In genomic region chr22:46374663-46375474, GRCh38 we compare ENCODE assay signal across 16 cellular contexts. TPM values are rescaled to one million over a fixed set of nuclear protein-coding genes. Genes with fewer than 3 reads are reported as not detected.
A peak's percentile ranks its signal among the peaks of the same experiment; 100 is the strongest.
DNase-seq lines count a peak whose midpoint lies in the region; ATAC-seq and TF ChIP-seq lines count a peak whose summit lies in the region.
"Had no signal": no experiment of that assay in that cellular context is flagged by ENCODE, and none has a peak within 500 bp of the region (broad histone marks: within the 10 kb centered on the region; RNA-seq: fewer than 3 reads in every experiment).

No MANE protein-coding gene starts in this region.

- H3K36me3 ChIP-seq in upper lobe of left lung = peaks cover 0 to 6% (median 0%) of the 10 kb centered on the region in 4 donors

- TF ChIP-seq EP300 in upper lobe of left lung (IDR thresholded peaks at IDR 0.05) = no peak

- no peak overlapping the region for H3K4me3 ChIP-seq in upper lobe of left lung
- H3K4me3 ChIP-seq: HAP-1 had no signal

- H3K9me3 ChIP-seq in upper lobe of left lung = peaks cover 0 to 6% (median 3%) of the 10 kb centered on the region in 4 donors
- H3K9me3 ChIP-seq: HAP-1, SK-N-SH had no signal

- peaks cover 5% of the 10 kb centered on the region for H3K36me3 Mint-ChIP-seq in central memory CD8-positive, alpha-beta T cell (ENCODE audit: insufficient read depth)

- H3K4me1 Mint-ChIP-seq in central memory CD8-positive, alpha-beta T cell = peaks cover 49% of the 10 kb centered on the region

- peak overlapping the region; percentile 65 for H3K4me3 Mint-ChIP-seq in central memory CD8-positive, alpha-beta T cell
- H3K4me3 Mint-ChIP-seq: activated CD4-positive, alpha-beta memory T cell treated with anti-CD3 and anti-CD28 coated beads, Interleukin-2, amount 10 ng/mL, durations not matched to agents 7 days and 5 days had no signal

- H3K27me3 Mint-ChIP-seq in central memory CD8-positive, alpha-beta T cell = no peaks in the 10 kb centered on the region

- peak in 1 of 4 donors; percentile 50 for TF ChIP-seq POLR2A in upper lobe of left lung (IDR thresholded peaks at IDR 0.05)

- no peak for ATAC-seq in central memory CD8-positive, alpha-beta T cell (replicated peaks; ENCODE audit: extremely low read depth, poor library complexity, severe bottlenecking)
- ATAC-seq in upper lobe of left lung (ENCODE audit: low FRiP score in 2 of 2) = peak; percentile 47 to 63
- ATAC-seq in GM21515 (IDR thresholded peaks at IDR 0.05; ENCODE audit: unreplicated experiment) = no peak
- ATAC-seq in GM21367 (IDR thresholded peaks at IDR 0.05; ENCODE audit: unreplicated experiment) = no peak
- no peak for ATAC-seq in HG03520 (IDR thresholded peaks at IDR 0.05; ENCODE audit: unreplicated experiment)

- peak overlapping the region in 3 of 4 donors; percentile 18 to 73 (median 48) for H3K27ac ChIP-seq in upper lobe of left lung

- no peaks in the 10 kb centered on the region for H3K27me3 ChIP-seq in upper lobe of left lung

- peak overlapping the region; percentile 77 for H3K27ac Mint-ChIP-seq in central memory CD8-positive, alpha-beta T cell (ENCODE audit: low read depth)
- H3K27ac Mint-ChIP-seq: activated CD4-positive, alpha-beta memory T cell treated with anti-CD3 and anti-CD28 coated beads, Interleukin-2, amount 10 ng/mL, durations not matched to agents 7 days and 5 days; activated T-cell treated with anti-CD3 and anti-CD28 coated beads, Interleukin-2, amount 50 U/mL, for 72 hours had no signal

- no peak for TF ChIP-seq CTCF in upper lobe of left lung (IDR thresholded peaks at IDR 0.05)

- H3K4me1 ChIP-seq in upper lobe of left lung = peaks cover 11 to 48% (median 24%) of the 10 kb centered on the region in 4 donors

- DNase-seq in DMS53 (lab: John Stamatoyannopoulos, UW) (peak; percentile 94), mucosa of gallbladder (ENCODE audit: low spot score) (peak; percentile 85), upper lobe of left lung (peak in 1 of 2 donors; percentile 89)
- no peak for DNase-seq in central memory CD8-positive, alpha-beta T cell (ENCODE audit: low spot score in 2 of 2)
- DNase-seq: activated CD4-positive, alpha-beta memory T cell treated with anti-CD3 and anti-CD28 coated beads, Interleukin-2, amount 10 ng/mL, durations not matched to agents 7 days and 5 days; activated T-cell treated with anti-CD3 and anti-CD28 coated beads, Interleukin-2, amount 50 U/mL, for 72 hours; cerebellar nuclear complex; head of caudate nucleus; islet precursor cell; NCI-H526; posterior cingulate gyrus; SK-N-SH had no signal

- peaks cover 5% of the 10 kb centered on the region for H3K9me3 Mint-ChIP-seq in central memory CD8-positive, alpha-beta T cell

- WGBS in upper lobe of left lung, 2 donors = 77 to 78% methylated on average over 21 to 38 of the region's 38 CpGs

RNA-seq across cellular contexts. Expression of gene TRMU, which starts 39.4 kb away (rescaled TPM):
- total RNA-seq in mucosa of gallbladder (43.5 TPM), upper lobe of left lung (10 to 100 TPM; 30.7 to 77.5 (median 35.8) TPM)

Comparison
In these comparisons a context has a peak if more than half of its experiments do, and no peak if none do; other contexts are left out.
1. DNase-seq: peak in DMS53 (single experiment) and mucosa of gallbladder (single experiment); none in central memory CD8-positive, alpha-beta T cell (0 of 2).
2. ATAC-seq: peak in upper lobe of left lung (2 of 2); none in central memory CD8-positive, alpha-beta T cell (single experiment), GM21515 (single experiment), GM21367 (single experiment) and HG03520 (single experiment).